In genomic region chr6:3356056-3356823, GRCh38 we compare ENCODE assay signal across 8 cellular contexts.
DNase-seq lines count a peak whose midpoint lies in the region; ATAC-seq and TF ChIP-seq lines count a peak whose summit lies in the region.

No MANE protein-coding gene starts in this region.

- H3K4me2 ChIP-seq in IMR-90 (ENCODE audit: low read depth, low read length): peak overlapping the region; percentile 59

- WGBS in IMR-90 (ENCODE audit: extremely low coverage in 2 of 2, insufficient read length in 1 of 2), 2 experiments: 3% methylated on average over 5 of the region's 24 CpGs; no CpG with 5 or more reads in 1 of the 2 experiments
- WGBS in adrenal gland, 4 donors: 6 to 9% (median 8%) methylated on average over 13 to 19 of the region's 24 CpGs
- 13% methylated on average over 19 of the region's 24 CpGs for WGBS in right cardiac atrium

- peak overlapping the region; percentile 0; the same call in 1 of the 2 replicates for H4K5ac ChIP-seq in IMR-90 (ENCODE audit: low read depth, low read length)

- H3K9me1 ChIP-seq in IMR-90 (ENCODE audit: insufficient read depth, low read length): peaks cover 7% of the 10 kb centered on the region; the same call in 1 of the 2 replicates

- H3K79me1 ChIP-seq in IMR-90 (ENCODE audit: low read depth in 1 of 2, low read length in 2 of 2): no peaks in the 10 kb centered on the region

- H3K23ac ChIP-seq in IMR-90 (ENCODE audit: low read depth, low read length): 0 out of 2 replicates have a peak overlapping the region, but pooled peaks have one; percentile 7

- POLR2A ChIA-PET in IMR-90 (lab: Charles Lee; ENCODE audit: unreplicated experiment): no interaction called here

- H3K36me3 ChIP-seq in IMR-90 (ENCODE audit: control insufficient read depth, insufficient read depth, low read length) (no peaks in the 10 kb centered on the region), adrenal gland (replicated peaks in 1 of 2) (no peaks in the 10 kb centered on the region)

- H3K27ac ChIP-seq in IMR-90 (ENCODE audit: insufficient read depth, low read length): peak overlapping the region; percentile 1; the same call in 1 of the 2 replicates
- H3K27ac ChIP-seq in adrenal gland: peak overlapping the region; percentile 23 to 95 (median 89)
- peak overlapping the region; percentile 68 for H3K27ac ChIP-seq in right cardiac atrium (ENCODE audit: low read length)

- peak overlapping the region; percentile 32 to 44; a peak in 2 of 4 replicates for H4K8ac ChIP-seq in IMR-90 (ENCODE audit: low read depth in 2 of 2, low read length in 2 of 2)

- no peak overlapping the region for H3K9ac ChIP-seq in IMR-90 (ENCODE audit: low read depth, low read length)

- peak; percentile 31 for DNase-seq in DMS153 treated with DMSO at 0.1 percent for 48 hours (lab: John Stamatoyannopoulos, UW; ENCODE audit: unreplicated experiment)
- peak; percentile 63 for DNase-seq in IMR-90
- DNase-seq in SKM-1 (lab: John Stamatoyannopoulos, UW; ENCODE audit: unreplicated experiment): peak; percentile 81
- DNase-seq in adrenal gland: peak; percentile 68 to 89 (median 81)
- DNase-seq in right cardiac atrium: peak; percentile 70 to 81 (median 81)
- peak; percentile 76 for DNase-seq in renal cortical epithelial cell (ENCODE audit: low read depth)
- DNase-seq in amniotic stem cell (lab: John Stamatoyannopoulos, UW): no peak

- H2BK5ac ChIP-seq in IMR-90 (ENCODE audit: low read depth, low read length, poor library complexity, severe bottlenecking): no peak overlapping the region

- in situ Hi-C loops in IMR-90 (cut with MboI; ENCODE audit: low sequenced_read_pairs): no loop called here

- no peak overlapping the region for H2BK120ac ChIP-seq in IMR-90 (ENCODE audit: low read depth, low read length)

- no peak overlapping the region for H3K14ac ChIP-seq in IMR-90 (replicated peaks; ENCODE audit: low read depth, low read length)

- peaks cover 21% of the 10 kb centered on the region for H3K27me3 ChIP-seq in IMR-90 (ENCODE audit: control insufficient read depth, insufficient read depth, low read length)
- no peaks in the 10 kb centered on the region for H3K27me3 ChIP-seq in adrenal gland
- H3K27me3 ChIP-seq in right cardiac atrium (ENCODE audit: control insufficient read depth, insufficient read depth): no peaks in the 10 kb centered on the region

- no peak for TF ChIP-seq RAD21 in IMR-90 (IDR thresholded peaks at IDR 0.05; ENCODE audit: low read length)

- TF ChIP-seq CTCF in IMR-90 (conservative IDR thresholded peaks at IDR 0.05; ENCODE audit: low read depth, low read length) (no peak), adrenal gland (IDR thresholded peaks at IDR 0.05) (no peak)

- H2BK15ac ChIP-seq in IMR-90 (ENCODE audit: low read depth, low read length): no peak overlapping the region

- H2BK20ac ChIP-seq in IMR-90 (ENCODE audit: low read depth, low read length): no peak overlapping the region

- TF ChIP-seq POLR2A in IMR-90 (IDR thresholded peaks at IDR 0.05; ENCODE audit: low read depth, low read length) (no peak), adrenal gland (IDR thresholded peaks at IDR 0.05) (no peak)

- H3K56ac ChIP-seq in IMR-90 (ENCODE audit: extremely low read depth, insufficient read depth, low read length): no peak overlapping the region

- H2AK5ac ChIP-seq in IMR-90 (ENCODE audit: low read depth, low read length): no peak overlapping the region

- CTCF ChIA-PET in IMR-90 (lab: Yijun Ruan, JAX): no interaction called here

- peak overlapping the region; percentile 23 for H3K4me3 ChIP-seq in IMR-90 (ENCODE audit: insufficient read depth, low read depth, low read length)
- peak overlapping the region in 2 of 4 donors; percentile 16 to 46 for H3K4me3 ChIP-seq in adrenal gland
- peak overlapping the region; percentile 5 for H3K4me3 ChIP-seq in right cardiac atrium (ENCODE audit: low read length)

- no peaks in the 10 kb centered on the region for H4K20me1 ChIP-seq in IMR-90 (ENCODE audit: insufficient read depth, low read length)

- H3K4me1 ChIP-seq in IMR-90 (ENCODE audit: control insufficient read depth, insufficient read depth, low read length) (peaks cover 2% of the 10 kb centered on the region; the same call in 1 of the 2 replicates), adrenal gland (replicated peaks in 1 of 2) (peaks cover 22 to 29% of the 10 kb centered on the region in 2 donors), right cardiac atrium (ENCODE audit: control insufficient read depth, insufficient read depth, low read length) (peaks cover 6% of the 10 kb centered on the region)

- peak overlapping the region; percentile 5 for H2AK9ac ChIP-seq in IMR-90 (replicated peaks; ENCODE audit: low read depth, low read length, poor library complexity)

- BruUV-seq in IMR-90 (replicated peaks; lab: Mats Ljungman, UMichigan): no TSS peak

- H3K4ac ChIP-seq in IMR-90 (ENCODE audit: low read depth, low read length): peak overlapping the region; percentile 47

- dilution Hi-C loops in IMR-90 (cut with HindIII; ENCODE audit: low sequenced_read_pairs, unreplicated experiment): no loop called here

- H2AFZ ChIP-seq in IMR-90 (replicated peaks; ENCODE audit: low read length, poor library complexity): peak overlapping the region; percentile 90

- H3K18ac ChIP-seq in IMR-90 (ENCODE audit: low read depth, low read length): peak overlapping the region; percentile 1; the same call in 1 of the 2 replicates

- peak overlapping the region; percentile 6; the same call in 1 of the 2 replicates for H4K91ac ChIP-seq in IMR-90 (ENCODE audit: insufficient read depth, low read depth, low read length)

- ATAC-seq in GM21529 (IDR thresholded peaks at IDR 0.05; ENCODE audit: unreplicated experiment) (peak; percentile 95), IMR-90 (ENCODE audit: low read depth) (peak; percentile 80), right cardiac atrium (peak; percentile 77 to 78)

- H3K9me3 ChIP-seq in IMR-90 (ENCODE audit: control insufficient read depth, insufficient read depth, low read length): no peaks in the 10 kb centered on the region
- no peaks in the 10 kb centered on the region for H3K9me3 ChIP-seq in adrenal gland (replicated peaks in 1 of 3)
- no peaks in the 10 kb centered on the region for H3K9me3 ChIP-seq in right cardiac atrium (ENCODE audit: control insufficient read depth, low read length)

- intact Hi-C loops in IMR-90 (cut with micrococcal nuclease): no loop called here
- intact Hi-C loops in adrenal gland (cut with DNase I): no loop called here
- intact Hi-C loops in right cardiac atrium (cut with DNase I): no loop called here

TF ChIP-seq in IMR-90, 13 proteins besides CTCF, POLR2A, EP300 and RAD21:
- no peak for TF ChIP-seq RCOR1 (IDR thresholded peaks at IDR 0.05; ENCODE audit: insufficient replicate concordance, low read length)
- TF ChIP-seq MAFK (IDR thresholded peaks at IDR 0.05; ENCODE audit: low read depth, low read length): no peak
- no peak for TF ChIP-seq CHD1 (IDR thresholded peaks at IDR 0.05; ENCODE audit: low read depth, low read length)
- TF ChIP-seq FOS (IDR thresholded peaks at IDR 0.05; ENCODE audit: low read depth, low read length): no peak
- TF ChIP-seq BHLHE40 (IDR thresholded peaks at IDR 0.05; ENCODE audit: low read depth, low read length): peak; percentile 24; the same call in 1 of the 2 replicates
- TF ChIP-seq, protein P1, sequence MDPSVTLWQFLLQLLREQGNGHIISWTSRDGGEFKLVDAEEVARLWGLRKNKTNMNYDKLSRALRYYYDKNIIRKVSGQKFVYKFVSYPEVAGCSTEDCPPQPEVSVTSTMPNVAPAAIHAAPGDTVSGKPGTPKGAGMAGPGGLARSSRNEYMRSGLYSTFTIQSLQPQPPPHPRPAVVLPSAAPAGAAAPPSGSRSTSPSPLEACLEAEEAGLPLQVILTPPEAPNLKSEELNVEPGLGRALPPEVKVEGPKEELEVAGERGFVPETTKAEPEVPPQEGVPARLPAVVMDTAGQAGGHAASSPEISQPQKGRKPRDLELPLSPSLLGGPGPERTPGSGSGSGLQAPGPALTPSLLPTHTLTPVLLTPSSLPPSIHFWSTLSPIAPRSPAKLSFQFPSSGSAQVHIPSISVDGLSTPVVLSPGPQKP (IDR thresholded peaks at IDR 0.05; ENCODE audit: borderline replicate concordance, low read depth, low read length): no peak
- no peak for TF ChIP-seq NFE2L2 (IDR thresholded peaks at IDR 0.05; ENCODE audit: low read depth, low read length)
- TF ChIP-seq MAZ (IDR thresholded peaks at IDR 0.05; ENCODE audit: borderline replicate concordance, low read depth, low read length): no peak
- TF ChIP-seq, protein P2, sequence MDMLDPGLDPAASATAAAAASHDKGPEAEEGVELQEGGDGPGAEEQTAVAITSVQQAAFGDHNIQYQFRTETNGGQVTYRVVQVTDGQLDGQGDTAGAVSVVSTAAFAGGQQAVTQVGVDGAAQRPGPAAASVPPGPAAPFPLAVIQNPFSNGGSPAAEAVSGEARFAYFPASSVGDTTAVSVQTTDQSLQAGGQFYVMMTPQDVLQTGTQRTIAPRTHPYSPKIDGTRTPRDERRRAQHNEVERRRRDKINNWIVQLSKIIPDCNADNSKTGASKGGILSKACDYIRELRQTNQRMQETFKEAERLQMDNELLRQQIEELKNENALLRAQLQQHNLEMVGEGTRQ (IDR thresholded peaks at IDR 0.05; ENCODE audit: low read depth, low read length): peak; percentile 76
- TF ChIP-seq MXI1 (IDR thresholded peaks at IDR 0.05; ENCODE audit: borderline replicate concordance, low read depth, low read length): no peak

Comparison
In these comparisons a context has a peak if more than half of its experiments do, and no peak if none do; other contexts are left out.
1. H3K27ac ChIP-seq: peak in every context shown above with its lines; median percentile 89 in adrenal gland; 68 in right cardiac atrium; 1 in IMR-90.